Comparison of ENCODE assay signal across 15 cellular contexts in the genomic region with DNA sequence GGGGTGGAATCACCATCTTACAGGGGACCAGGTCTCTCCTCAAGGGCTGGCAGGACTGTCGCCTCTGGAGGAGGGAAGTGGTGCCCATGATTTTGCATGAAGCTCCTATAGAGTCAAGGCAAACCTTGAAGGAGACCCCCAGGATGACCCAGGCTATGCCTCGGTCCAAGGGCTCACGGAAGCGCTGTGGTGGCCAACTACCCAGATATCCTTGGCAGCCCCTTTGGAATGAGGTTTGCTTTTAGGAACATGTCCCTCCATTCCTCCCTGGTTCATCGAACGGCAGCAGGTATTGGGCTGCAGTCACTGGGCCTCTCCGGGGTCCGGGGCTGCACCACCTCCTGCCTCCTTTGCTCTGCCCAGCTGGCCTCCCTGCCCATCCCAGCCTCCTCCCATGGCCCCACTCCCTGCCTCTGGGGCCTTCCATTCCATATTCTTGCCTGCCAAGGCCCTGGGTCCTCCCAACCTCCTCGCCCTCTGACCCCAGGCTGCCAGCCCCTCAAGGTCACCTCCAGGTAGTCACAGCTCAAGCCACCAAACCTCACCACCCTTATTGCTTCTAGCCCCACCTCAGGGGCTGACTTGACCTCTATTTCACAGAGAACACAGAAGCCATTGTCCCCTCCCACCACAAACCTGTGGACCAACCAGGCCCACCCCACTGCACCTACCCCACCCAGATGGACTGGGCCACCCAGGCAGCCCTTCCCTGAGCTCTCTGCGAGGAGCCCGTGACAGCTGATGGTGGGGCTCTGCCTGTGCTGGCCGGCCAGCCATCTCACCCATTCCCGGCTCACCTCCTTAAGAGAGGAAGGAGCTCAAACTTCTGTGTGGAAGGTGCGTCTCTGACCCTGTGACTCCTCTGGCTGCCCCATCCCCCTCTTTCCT. TPM values are rescaled to one million over a fixed set of nuclear protein-coding genes. Genes with fewer than 3 reads are reported as not detected.
DNase-seq lines count a peak whose midpoint lies in the region; ATAC-seq lines count a peak whose summit lies in the region.
"Had no signal": no experiment of that assay in that cellular context is flagged by ENCODE, and none has a peak within 500 bp of the region (broad histone marks: within the 10 kb centered on the region; RNA-seq: fewer than 3 reads in every experiment).

No MANE protein-coding gene starts in this region.

- CTCF ChIA-PET in activated CD4-positive, alpha-beta memory T cell treated with anti-CD3 and anti-CD28 coated beads, Interleukin-2, amount 10 ng/mL, durations not matched to agents 7 days and 5 days (lab: Charles Lee), result interaction anchor here (1.8 kb wide), 1 partner anchor 49 kb away, joined by 9 read pairs; no protein-coding TSS in a partner anchor
- CTCF ChIA-PET in activated CD4-positive, alpha-beta memory T cell treated with anti-CD3 and anti-CD28 coated beads for 36 hours (lab: Charles Lee), result interaction anchor here (1.0 to 4.4 kb wide), 5 partner anchors 7 to 467 kb away, joined by 4 to 35 read pairs (median 6); no protein-coding TSS in a partner anchor

- no peak for ATAC-seq in stimulated activated effector memory CD8-positive, alpha-beta T cell treated with anti-CD3 and anti-CD28 coated beads, Interleukin-12 subunit alpha, Interleukin-12 subunit beta, amount 100 ng/mL, for 72 hours

- no peak overlapping the region for H3K4me3 Mint-ChIP-seq in activated CD4-positive, alpha-beta memory T cell treated with anti-CD3 and anti-CD28 coated beads, Interleukin-2, amount 10 ng/mL, durations not matched to agents 7 days and 5 days
- no peak overlapping the region for H3K4me3 Mint-ChIP-seq in activated CD4-positive, alpha-beta memory T cell treated with anti-CD3 and anti-CD28 coated beads for 36 hours
- no peak overlapping the region for H3K4me3 Mint-ChIP-seq in T-helper 2 cell treated with Interferon-gamma antibody and Interleukin-4, amounts not matched to agents 5 μg/mL and 100 μg/mL, for 36 hours
- H3K4me3 Mint-ChIP-seq in stimulated activated effector memory CD8-positive, alpha-beta T cell treated with anti-CD3 and anti-CD28 coated beads, Interleukin-12 subunit alpha, Interleukin-12 subunit beta, amount 100 ng/mL, for 72 hours, result peak overlapping the region; percentile 44

- peaks cover 26% of the 10 kb centered on the region for H3K27me3 Mint-ChIP-seq in activated CD4-positive, alpha-beta memory T cell treated with anti-CD3 and anti-CD28 coated beads, Interleukin-2, amount 10 ng/mL, durations not matched to agents 7 days and 5 days
- H3K27me3 Mint-ChIP-seq in activated CD4-positive, alpha-beta memory T cell treated with anti-CD3 and anti-CD28 coated beads for 36 hours, result no peaks in the 10 kb centered on the region
- peaks cover 3% of the 10 kb centered on the region for H3K27me3 Mint-ChIP-seq in T-helper 2 cell treated with Interferon-gamma antibody and Interleukin-4, amounts not matched to agents 5 μg/mL and 100 μg/mL, for 36 hours (ENCODE audit: low read depth)

- H3K27ac Mint-ChIP-seq in activated CD4-positive, alpha-beta memory T cell treated with anti-CD3 and anti-CD28 coated beads, Interleukin-2, amount 10 ng/mL, durations not matched to agents 7 days and 5 days, result peak overlapping the region; percentile 70
- no peak overlapping the region for H3K27ac Mint-ChIP-seq in activated CD4-positive, alpha-beta memory T cell treated with anti-CD3 and anti-CD28 coated beads for 36 hours
- peak overlapping the region; percentile 86 for H3K27ac Mint-ChIP-seq in T-helper 2 cell treated with Interferon-gamma antibody and Interleukin-4, amounts not matched to agents 5 μg/mL and 100 μg/mL, for 36 hours
- H3K27ac Mint-ChIP-seq in stimulated activated effector memory CD8-positive, alpha-beta T cell treated with anti-CD3 and anti-CD28 coated beads, Interleukin-12 subunit alpha, Interleukin-12 subunit beta, amount 100 ng/mL, for 72 hours, result peak overlapping the region; percentile 91

- intact Hi-C loops in activated CD4-positive, alpha-beta memory T cell treated with anti-CD3 and anti-CD28 coated beads for 36 hours (cut with micrococcal nuclease), result loop anchor here (1.0 kb wide), 1 partner anchor 37 kb away; no protein-coding TSS in a partner anchor

- no peaks in the 10 kb centered on the region for H3K9me3 Mint-ChIP-seq in activated CD4-positive, alpha-beta memory T cell treated with anti-CD3 and anti-CD28 coated beads, Interleukin-2, amount 10 ng/mL, durations not matched to agents 7 days and 5 days
- H3K9me3 Mint-ChIP-seq in activated CD4-positive, alpha-beta memory T cell treated with anti-CD3 and anti-CD28 coated beads for 36 hours, result no peaks in the 10 kb centered on the region
- no peaks in the 10 kb centered on the region for H3K9me3 Mint-ChIP-seq in T-helper 2 cell treated with Interferon-gamma antibody and Interleukin-4, amounts not matched to agents 5 μg/mL and 100 μg/mL, for 36 hours
- H3K9me3 Mint-ChIP-seq in stimulated activated effector memory CD8-positive, alpha-beta T cell treated with anti-CD3 and anti-CD28 coated beads, Interleukin-12 subunit alpha, Interleukin-12 subunit beta, amount 100 ng/mL, for 72 hours, result no peaks in the 10 kb centered on the region

- POLR2A ChIA-PET in activated CD4-positive, alpha-beta memory T cell treated with anti-CD3 and anti-CD28 coated beads, Interleukin-2, amount 10 ng/mL, durations not matched to agents 7 days and 5 days (lab: Charles Lee), result interaction anchor here (1.0 to 2.5 kb wide), 4 partner anchors 29 to 83 kb away, joined by 3 to 15 read pairs (median 9); no protein-coding TSS in a partner anchor
- POLR2A ChIA-PET in activated CD4-positive, alpha-beta memory T cell treated with anti-CD3 and anti-CD28 coated beads for 36 hours (lab: Charles Lee), result no interaction called here

- H3K36me3 Mint-ChIP-seq in activated CD4-positive, alpha-beta memory T cell treated with anti-CD3 and anti-CD28 coated beads, Interleukin-2, amount 10 ng/mL, durations not matched to agents 7 days and 5 days (ENCODE audit: low read depth), result no peaks in the 10 kb centered on the region
- H3K36me3 Mint-ChIP-seq in activated CD4-positive, alpha-beta memory T cell treated with anti-CD3 and anti-CD28 coated beads for 36 hours, result no peaks in the 10 kb centered on the region
- H3K36me3 Mint-ChIP-seq in T-helper 2 cell treated with Interferon-gamma antibody and Interleukin-4, amounts not matched to agents 5 μg/mL and 100 μg/mL, for 36 hours (ENCODE audit: low read depth), result no peaks in the 10 kb centered on the region
- H3K36me3 Mint-ChIP-seq in stimulated activated effector memory CD8-positive, alpha-beta T cell treated with anti-CD3 and anti-CD28 coated beads, Interleukin-12 subunit alpha, Interleukin-12 subunit beta, amount 100 ng/mL, for 72 hours, result peaks cover 11% of the 10 kb centered on the region

- H3K4me1 Mint-ChIP-seq in activated CD4-positive, alpha-beta memory T cell treated with anti-CD3 and anti-CD28 coated beads, Interleukin-2, amount 10 ng/mL, durations not matched to agents 7 days and 5 days, result peaks cover 64% of the 10 kb centered on the region
- H3K4me1 Mint-ChIP-seq in activated CD4-positive, alpha-beta memory T cell treated with anti-CD3 and anti-CD28 coated beads for 36 hours (ENCODE audit: low read depth), result peaks cover 41% of the 10 kb centered on the region
- H3K4me1 Mint-ChIP-seq in T-helper 2 cell treated with Interferon-gamma antibody and Interleukin-4, amounts not matched to agents 5 μg/mL and 100 μg/mL, for 36 hours (ENCODE audit: low read depth), result peaks cover 65% of the 10 kb centered on the region
- peaks cover 71% of the 10 kb centered on the region for H3K4me1 Mint-ChIP-seq in stimulated activated effector memory CD8-positive, alpha-beta T cell treated with anti-CD3 and anti-CD28 coated beads, Interleukin-12 subunit alpha, Interleukin-12 subunit beta, amount 100 ng/mL, for 72 hours

- DNase-seq in activated CD4-positive, alpha-beta memory T cell treated with anti-CD3 and anti-CD28 coated beads, Interleukin-2, amount 10 ng/mL, durations not matched to agents 7 days and 5 days, result peak; percentile 15
- no peak for DNase-seq in activated CD4-positive, alpha-beta memory T cell treated with anti-CD3 and anti-CD28 coated beads for 36 hours
- DNase-seq in T-helper 2 cell treated with Interferon-gamma antibody and Interleukin-4, amounts not matched to agents 5 μg/mL and 100 μg/mL, for 36 hours (ENCODE audit: low spot score), result no peak
- DNase-seq in iPS-NIHi11 (ENCODE audit: low spot score) (peak; percentile 15), HT-29 (ENCODE audit: low spot score) (no peak), NCI-H1092 treated with DMSO at 0.1 percent for 48 hours (lab: John Stamatoyannopoulos, UW) (no peak), GDM1 (lab: John Stamatoyannopoulos, UW) (no peak)
- DNase-seq in stimulated activated effector memory CD8-positive, alpha-beta T cell treated with anti-CD3 and anti-CD28 coated beads, Interleukin-12 subunit alpha, Interleukin-12 subunit beta, amount 100 ng/mL, for 72 hours (ENCODE audit: low spot score in 2 of 2), result peak in 1 of 2 donors; percentile 45
- DNase-seq: brain microvascular endothelial cell, hippocampal formation, midbrain, NCI-H2171 had no signal

RNA-seq across cellular contexts. Expression of a gene that starts 3.6 kb away (rescaled TPM):
- 1 to 10 TPM; 1.4 to 1.6 TPM for total RNA-seq in activated CD4-positive, alpha-beta memory T cell treated with anti-CD3 and anti-CD28 coated beads, Interleukin-2, amount 10 ng/mL, durations not matched to agents 7 days and 5 days
- total RNA-seq in activated CD4-positive, alpha-beta memory T cell treated with anti-CD3 and anti-CD28 coated beads for 36 hours, result 10 to 100 TPM; 23.1 to 23.3 TPM
- not detected in 2 replicates for total RNA-seq in HT-29 (2014; rRNA removed; shearing (Covaris generic))
- total RNA-seq: MCF 10A, renal cortical epithelial cell, thyroid gland had no signal

RNA-seq across cellular contexts. Expression of a gene that starts 16.7 kb away (rescaled TPM):
- total RNA-seq in activated CD4-positive, alpha-beta memory T cell treated with anti-CD3 and anti-CD28 coated beads, Interleukin-2, amount 10 ng/mL, durations not matched to agents 7 days and 5 days, result 10 to 100 TPM; 30.8 to 32.7 TPM
- total RNA-seq in activated CD4-positive, alpha-beta memory T cell treated with anti-CD3 and anti-CD28 coated beads for 36 hours, result 100 to 1,000 TPM; 125 to 128 TPM
- total RNA-seq in HT-29 (2014; rRNA removed; shearing (Covaris generic)), result 1.8 and 3.4 TPM in 2 replicates
- total RNA-seq: MCF 10A, thyroid gland had no signal

RNA-seq across cellular contexts. Expression of a gene that starts 45.4 kb away (rescaled TPM):
- 10 to 100 TPM; 10.6 to 11.5 TPM for total RNA-seq in activated CD4-positive, alpha-beta memory T cell treated with anti-CD3 and anti-CD28 coated beads, Interleukin-2, amount 10 ng/mL, durations not matched to agents 7 days and 5 days
- 1 to 10 TPM; 5.6 to 6.0 TPM for total RNA-seq in activated CD4-positive, alpha-beta memory T cell treated with anti-CD3 and anti-CD28 coated beads for 36 hours
- total RNA-seq in HT-29 (2014; rRNA removed; shearing (Covaris generic)), result not detected in 2 replicates
- total RNA-seq: MCF 10A had no signal

Comparison
In these comparisons a context has a peak if more than half of its experiments do, and no peak if none do; other contexts are left out.
1. DNase-seq: peak in activated CD4-positive, alpha-beta memory T cell treated with anti-CD3 and anti-CD28 coated beads, Interleukin-2, amount 10 ng/mL, durations not matched to agents 7 days and 5 days (single experiment) and iPS-NIHi11 (single experiment); none in activated CD4-positive, alpha-beta memory T cell treated with anti-CD3 and anti-CD28 coated beads for 36 hours (single experiment), T-helper 2 cell treated with Interferon-gamma antibody and Interleukin-4, amounts not matched to agents 5 μg/mL and 100 μg/mL, for 36 hours (single experiment), HT-29 (single experiment), NCI-H1092 treated with DMSO at 0.1 percent for 48 hours (single experiment) and GDM1 (single experiment).
2. RNA of a gene that starts 3.6 kb away (total RNA-seq): 23.1 to 23.3 TPM in activated CD4-positive, alpha-beta memory T cell treated with anti-CD3 and anti-CD28 coated beads for 36 hours; 1.4 to 1.6 TPM in activated CD4-positive, alpha-beta memory T cell treated with anti-CD3 and anti-CD28 coated beads, Interleukin-2, amount 10 ng/mL, durations not matched to agents 7 days and 5 days and not detected in HT-29; every median in the first group is over 4 times any median in the second.